In the genomic region with DNA sequence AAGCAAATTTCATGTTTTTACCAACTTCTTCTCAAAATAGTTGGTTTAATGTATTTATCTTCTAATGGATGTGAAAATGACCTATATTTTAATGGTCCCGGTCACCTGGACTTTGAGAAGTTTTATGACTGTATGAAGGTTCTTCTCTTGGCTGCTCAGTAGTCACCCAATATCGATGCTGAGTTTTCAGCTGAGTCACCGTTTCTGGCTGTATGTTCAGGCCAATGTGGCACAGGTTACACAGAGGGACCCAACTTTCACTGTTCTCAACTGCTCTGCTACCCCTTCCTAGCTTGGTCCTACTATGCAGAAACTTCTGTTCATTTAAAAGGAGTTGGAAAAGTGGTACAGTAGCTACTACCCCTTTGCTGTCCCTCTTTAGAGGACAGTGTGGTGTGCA, we compare ENCODE assay signal across 31 cellular contexts. TPM values are rescaled to one million over a fixed set of nuclear protein-coding genes. Genes with fewer than 3 reads are reported as not detected.
"Had no signal": no experiment of that assay in that cellular context is flagged by ENCODE, and none has a peak within 500 bp of the region (broad histone marks: within the 10 kb centered on the region; RNA-seq: fewer than 3 reads in every experiment).

No MANE protein-coding gene starts in this region.

- H3K9me3 ChIP-seq: colonic mucosa had no signal

- H3K4me3 ChIP-seq: colonic mucosa had no signal

- H3K4me1 ChIP-seq: colonic mucosa had no signal

- DNase-seq: activated CD4-positive, alpha-beta memory T cell treated with anti-CD3 and anti-CD28 coated beads, Interleukin-2, amount 10 ng/mL, durations not matched to agents 7 days and 5 days; activated CD4-positive, alpha-beta T cell treated with anti-CD3 and anti-CD28 coated beads for 1 hour; activated CD4-positive, alpha-beta T cell treated with anti-CD3 and anti-CD28 coated beads for 4 hours; activated CD4-positive, alpha-beta T cell treated with anti-CD3 and anti-CD28 coated beads, Interleukin-2, amount 10 ng/mL, durations not matched to agents 7 days and 5 days; activated CD4-positive, alpha-beta T cell treated with anti-CD3 and anti-CD28 coated beads, Interleukin-2, amount 50 U/mL, for 4 hours; activated CD8-positive, alpha-beta memory T cell treated with anti-CD3 and anti-CD28 coated beads, Interleukin-2, amount 50 U/mL, for 48 hours; activated gamma-delta T cell; activated naive CD4-positive, alpha-beta T cell; activated naive CD4-positive, alpha-beta T cell treated with anti-CD3 and anti-CD28 coated beads, Interleukin-2, amount 10 ng/mL, durations not matched to agents 7 days and 5 days; activated naive CD8-positive, alpha-beta T cell treated with anti-CD3 and anti-CD28 coated beads, Interleukin-2, amount 10 ng/mL, durations not matched to agents 7 days and 5 days; activated T-cell treated with anti-CD3 and anti-CD28 coated beads for 4 hours; activated T-cell treated with anti-CD3 and anti-CD28 coated beads, Interleukin-2, amount 50 U/mL, for 24 hours; activated T-cell treated with anti-CD3 and anti-CD28 coated beads, Interleukin-2, amount 50 U/mL, for 72 hours; anterior cingulate cortex; brain microvascular endothelial cell; caudate nucleus; colonic mucosa; effector CD8-positive, alpha-beta T cell; foreskin fibroblast; head of caudate nucleus; T-helper 2 cell had no signal

- H3K27me3 ChIP-seq: brain microvascular endothelial cell, colonic mucosa had no signal

- H3K36me3 ChIP-seq: colonic mucosa had no signal

- FAIRE-seq: astrocyte, endometrium, endothelial cell of umbilical vein, frontal cortex had no signal

- ATAC-seq: activated naive CD4-positive, alpha-beta T cell treated with anti-CD3 and anti-CD28 coated beads, Interleukin-2, amount 50 U/mL, for 72 hours; activated T-cell treated with anti-CD3 and anti-CD28 coated beads, Interleukin-2, amount 50 U/mL, for 72 hours; WTC11 had no signal

- H3K27ac ChIP-seq: brain microvascular endothelial cell, colonic mucosa, epithelial cell of prostate, VCaP had no signal

RNA-seq across cellular contexts. Expression of gene VGLL3, which starts 25.8 kb away (rescaled TPM):
- total RNA-seq: activated CD4-positive, alpha-beta memory T cell treated with anti-CD3 and anti-CD28 coated beads, Interleukin-2, amount 10 ng/mL, durations not matched to agents 7 days and 5 days; activated CD4-positive, alpha-beta T cell treated with anti-CD3 and anti-CD28 coated beads, Interleukin-2, amount 10 ng/mL, durations not matched to agents 7 days and 5 days; activated naive CD8-positive, alpha-beta T cell treated with anti-CD3 and anti-CD28 coated beads, Interleukin-2, amount 10 ng/mL, durations not matched to agents 7 days and 5 days; activated T-cell treated with anti-CD3 and anti-CD28 coated beads, Interleukin-2, amount 50 U/mL, for 72 hours; dermis microvascular lymphatic vessel endothelial cell; T-helper 1 cell treated with Interleukin-12 subunit alpha and Interleukin-12 subunit beta and Interleukin-4 antibody, amounts not matched to agents 30 ng/mL and 1 ng/mL, for 36 hours had no signal
